9 cellular contexts compared by ENCODE assay signal in genomic region chr18:48813833-48814489, GRCh38.
A peak's percentile ranks its signal among the peaks of the same experiment; 100 is the strongest.
DNase-seq lines count a peak whose midpoint lies in the region; ATAC-seq lines count a peak whose summit lies in the region.
"Had no signal": no experiment of that assay in that cellular context is flagged by ENCODE, and none has a peak within 500 bp of the region (broad histone marks: within the 10 kb centered on the region; RNA-seq: fewer than 3 reads in every experiment).

No MANE protein-coding gene starts in this region.

- peaks cover 2% of the 10 kb centered on the region; the same call in 1 of the 2 replicates for H3K36me3 ChIP-seq in MG63

- DNase-seq in activated gamma-delta T cell treated with Interleukin-2 at 50 U/mL for 16 hours (peak; percentile 55), activated gamma-delta T cell (lab: John Stamatoyannopoulos, UW) (no peak), iris pigment epithelial cell (ENCODE audit: low read depth) (peak; percentile 14), ureter (ENCODE audit: low spot score) (peak; percentile 43), NCI-H2171 (lab: John Stamatoyannopoulos, UW) (no peak), MG63 (no peak)
- DNase-seq in activated T-cell treated with anti-CD3 and anti-CD28 coated beads, Interleukin-2, amount 50 U/mL, for 48 hours, result peak; percentile 17

- no peak overlapping the region for H3K4me3 ChIP-seq in MG63

- no peak for ATAC-seq in HG02970 (IDR thresholded peaks at IDR 0.05; ENCODE audit: low FRiP score, unreplicated experiment)
- ATAC-seq: Panc1 had no signal

- H3K9me3 ChIP-seq in MG63, result no peaks in the 10 kb centered on the region

- H3K27me3 ChIP-seq in MG63, result no peaks in the 10 kb centered on the region

Comparison
In these comparisons a context has a peak if more than half of its experiments do, and no peak if none do; other contexts are left out.
1. DNase-seq: peak in activated gamma-delta T cell treated with Interleukin-2 at 50 U/mL for 16 hours (single experiment), activated T-cell treated with anti-CD3 and anti-CD28 coated beads, Interleukin-2, amount 50 U/mL, for 48 hours (2 of 2), iris pigment epithelial cell (single experiment) and ureter (single experiment); none in activated gamma-delta T cell (single experiment), NCI-H2171 (single experiment) and MG63 (single experiment).